ENCODE assay signal across 8 cellular contexts in the genomic region with DNA sequence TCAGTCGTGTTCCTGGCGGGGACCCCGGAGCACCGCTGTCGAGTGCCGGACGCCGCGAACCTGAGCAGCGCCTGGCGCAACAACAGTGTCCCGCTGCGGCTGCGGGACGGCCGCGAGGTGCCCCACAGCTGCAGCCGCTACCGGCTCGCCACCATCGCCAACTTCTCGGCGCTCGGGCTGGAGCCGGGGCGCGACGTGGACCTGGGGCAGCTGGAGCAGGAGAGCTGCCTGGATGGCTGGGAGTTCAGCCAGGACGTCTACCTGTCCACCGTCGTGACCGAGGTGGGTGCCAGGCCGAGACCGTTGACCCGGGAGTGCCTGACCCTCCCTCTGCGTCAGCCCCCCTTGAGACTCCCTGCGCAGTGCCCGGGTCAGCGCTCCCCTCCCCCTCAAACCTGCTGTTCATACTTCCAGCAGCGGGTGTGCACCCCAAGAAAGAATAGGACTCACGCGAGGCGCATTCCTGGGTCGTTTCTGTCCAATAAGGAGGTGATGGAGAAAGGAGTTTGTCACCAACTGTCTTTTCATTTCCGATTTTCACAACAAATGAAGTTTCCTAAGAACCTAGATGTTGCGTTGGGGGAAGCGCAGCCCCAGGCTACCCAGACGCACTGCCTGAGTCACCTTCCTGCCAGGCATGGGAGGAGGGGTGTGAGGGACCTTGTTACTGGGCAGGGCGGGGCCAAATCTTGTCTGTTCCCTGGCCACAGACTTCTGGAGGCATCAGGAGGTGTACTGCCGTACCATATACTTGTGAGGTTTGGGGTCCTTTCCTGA. TPM values are rescaled to one million over a fixed set of nuclear protein-coding genes. Genes with fewer than 3 reads are reported as not detected.
A peak's percentile ranks its signal among the peaks of the same experiment; 100 is the strongest.
DNase-seq lines count a peak whose midpoint lies in the region; ATAC-seq and TF ChIP-seq lines count a peak whose summit lies in the region.

No MANE protein-coding gene starts in this region.

- BruUV-seq in Panc1 (replicated peaks; lab: Mats Ljungman, UMichigan), result no TSS peak

- H3K4me1 ChIP-seq in DOHH2 (ENCODE audit: control insufficient read depth, low read length) (peaks cover 26% of the 10 kb centered on the region), Panc1 (ENCODE audit: control insufficient read depth, insufficient read depth, low read length) (peaks cover 13% of the 10 kb centered on the region), thymus (ENCODE audit: control insufficient read depth, insufficient read depth, low read length) (peaks cover 3% of the 10 kb centered on the region)

- no peaks in the 10 kb centered on the region for H4K20me1 ChIP-seq in DOHH2 (ENCODE audit: control insufficient read depth, insufficient read depth, low read depth, low read length)

- H3K79me2 ChIP-seq in DOHH2 (ENCODE audit: control insufficient read depth, low read length), result no peaks in the 10 kb centered on the region

- no peaks in the 10 kb centered on the region for H3K9me2 ChIP-seq in DOHH2 (replicated peaks; ENCODE audit: control insufficient read depth, low read length)

- TF ChIP-seq CTCF in DOHH2 (IDR thresholded peaks at IDR 0.05; ENCODE audit: low read depth, low read length, poor library complexity, severe bottlenecking), result no peak
- TF ChIP-seq CTCF in Panc1 (IDR thresholded peaks at IDR 0.05), result no peak
- no peak for TF ChIP-seq CTCF in fibroblast of the aortic adventitia (IDR thresholded peaks at IDR 0.05; ENCODE audit: insufficient read depth, low read length)

- in situ Hi-C loops in Panc1 (cut with HindIII; ENCODE audit: low pct_unique_long_range_greater_than_20kb, low sequenced_read_pairs), result no loop called here

- H3K36me3 ChIP-seq in DOHH2 (ENCODE audit: control insufficient read depth, low read length), result no peaks in the 10 kb centered on the region
- H3K36me3 ChIP-seq in Panc1 (ENCODE audit: control insufficient read depth, insufficient read depth, low read length), result no peaks in the 10 kb centered on the region
- no peaks in the 10 kb centered on the region for H3K36me3 ChIP-seq in thymus (ENCODE audit: control insufficient read depth, insufficient read depth)

- CTCF ChIA-PET in Panc1 (lab: Charles Lee), result no interaction called here

- 1% methylated on average over 50 of the region's 50 CpGs for WGBS in thymus

- H3K4me2 ChIP-seq in DOHH2 (ENCODE audit: low read length), result peak overlapping the region; percentile 81

- intact Hi-C loops in Panc1 (cut with micrococcal nuclease; ENCODE audit: unreplicated experiment), result no loop called here

- peaks cover 57% of the 10 kb centered on the region for H3K27me3 ChIP-seq in DOHH2 (ENCODE audit: control insufficient read depth, low read length)
- no peaks in the 10 kb centered on the region for H3K27me3 ChIP-seq in Panc1 (ENCODE audit: control insufficient read depth, insufficient read depth, low read length)
- H3K27me3 ChIP-seq in thymus (ENCODE audit: control insufficient read depth, insufficient read depth), result peaks cover 3% of the 10 kb centered on the region

- POLR2A ChIA-PET in Panc1 (lab: Charles Lee), result no interaction called here

- peak overlapping the region; percentile 72 for H3K4me3 ChIP-seq in DOHH2 (ENCODE audit: low read length)
- peak overlapping the region; percentile 57 to 72 for H3K4me3 ChIP-seq in Panc1 (ENCODE audit: low read depth in 2 of 2, low read length in 2 of 2)
- H3K4me3 ChIP-seq in fibroblast of the aortic adventitia (ENCODE audit: low read depth, low read length), result peak overlapping the region; percentile 82
- peak overlapping the region; percentile 57 for H3K4me3 ChIP-seq in thymus (ENCODE audit: low read length)

- DNase-seq in Panc1 (ENCODE audit: low read depth, low spot score) (peak; percentile 54), activated T-helper 1 cell treated with Interleukin-2 at 50 U/mL for 16 hours (ENCODE audit: low read depth) (peak; percentile 35), fibroblast of the aortic adventitia (ENCODE audit: low read depth) (peak; percentile 74), non-pigmented ciliary epithelial cell (ENCODE audit: low read depth) (peak; percentile 55), NCI-H1694 treated with DMSO at 0.1 percent for 48 hours (lab: John Stamatoyannopoulos, UW) (no peak)

- ATAC-seq in HG02610 (IDR thresholded peaks at IDR 0.05; ENCODE audit: unreplicated experiment), result peak; percentile 4
- peak; percentile 40 for ATAC-seq in Panc1

- H3K27ac ChIP-seq in DOHH2 (ENCODE audit: low read depth, low read length), result no peak overlapping the region
- H3K27ac ChIP-seq in Panc1 (ENCODE audit: low read length), result peak overlapping the region; percentile 69
- H3K27ac ChIP-seq in thymus (ENCODE audit: low read depth), result no peak overlapping the region

- no peaks in the 10 kb centered on the region for H3K9me3 ChIP-seq in DOHH2 (ENCODE audit: control insufficient read depth, insufficient read depth, low read length)
- H3K9me3 ChIP-seq in Panc1 (ENCODE audit: control insufficient read depth, insufficient read depth, low read depth, low read length), result no peaks in the 10 kb centered on the region
- H3K9me3 ChIP-seq in thymus (ENCODE audit: control insufficient read depth), result no peaks in the 10 kb centered on the region

- H3F3A ChIP-seq in DOHH2 (ENCODE audit: control insufficient read depth, insufficient read depth), result no peaks in the 10 kb centered on the region

RNA-seq across cellular contexts. Expression of gene SLC22A4, which starts 0.7 kb away (rescaled TPM):
- total RNA-seq in Panc1 (2021; ENCODE audit: unreplicated experiment) (1.5 TPM), fibroblast of the aortic adventitia (ENCODE audit: low replicate concordance) (3.4 and 5.7 TPM in 2 replicates)
- 0.40 TPM for polyA plus RNA-seq in Panc1 (2012; ENCODE audit: insufficient read length)
- 3.0 TPM for polyA plus RNA-seq in thymus

RNA-seq across cellular contexts. Expression of gene PDLIM4, which starts 37.4 kb away (rescaled TPM):
- total RNA-seq in Panc1 (2021; ENCODE audit: unreplicated experiment) (9.9 TPM), fibroblast of the aortic adventitia (ENCODE audit: low replicate concordance) (37.3 and 41.8 TPM in 2 replicates)
- polyA plus RNA-seq in Panc1 (2012; ENCODE audit: insufficient read length), result 30.6 TPM
- polyA plus RNA-seq in thymus, result 38.4 TPM
